In the genomic region with DNA sequence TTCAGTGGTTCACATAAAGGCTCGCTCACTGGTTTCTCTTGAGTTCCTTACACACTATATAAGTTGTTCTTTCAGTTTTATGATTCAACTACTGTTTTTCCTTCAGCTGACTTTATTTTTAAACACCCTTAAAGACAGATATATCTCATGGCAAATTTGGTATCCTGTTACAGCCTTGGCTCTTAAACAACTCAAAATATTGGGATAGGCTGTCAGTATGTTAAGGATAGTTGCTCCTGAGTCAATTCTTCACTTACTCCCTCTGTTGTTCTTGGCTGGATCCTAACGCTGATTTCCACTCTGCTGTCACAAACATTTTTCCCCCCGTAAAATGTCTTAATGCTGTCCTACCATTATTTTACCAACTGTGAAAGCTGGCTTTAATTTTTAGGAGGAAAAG, we compare ENCODE assay signal across 1 cellular context.
TF ChIP-seq lines count a peak whose summit lies in the region.

No MANE protein-coding gene starts in this region.

TF ChIP-seq in K562, 482 proteins besides CTCF, POLR2A, EP300 and RAD21:
- TF ChIP-seq, protein P1, sequence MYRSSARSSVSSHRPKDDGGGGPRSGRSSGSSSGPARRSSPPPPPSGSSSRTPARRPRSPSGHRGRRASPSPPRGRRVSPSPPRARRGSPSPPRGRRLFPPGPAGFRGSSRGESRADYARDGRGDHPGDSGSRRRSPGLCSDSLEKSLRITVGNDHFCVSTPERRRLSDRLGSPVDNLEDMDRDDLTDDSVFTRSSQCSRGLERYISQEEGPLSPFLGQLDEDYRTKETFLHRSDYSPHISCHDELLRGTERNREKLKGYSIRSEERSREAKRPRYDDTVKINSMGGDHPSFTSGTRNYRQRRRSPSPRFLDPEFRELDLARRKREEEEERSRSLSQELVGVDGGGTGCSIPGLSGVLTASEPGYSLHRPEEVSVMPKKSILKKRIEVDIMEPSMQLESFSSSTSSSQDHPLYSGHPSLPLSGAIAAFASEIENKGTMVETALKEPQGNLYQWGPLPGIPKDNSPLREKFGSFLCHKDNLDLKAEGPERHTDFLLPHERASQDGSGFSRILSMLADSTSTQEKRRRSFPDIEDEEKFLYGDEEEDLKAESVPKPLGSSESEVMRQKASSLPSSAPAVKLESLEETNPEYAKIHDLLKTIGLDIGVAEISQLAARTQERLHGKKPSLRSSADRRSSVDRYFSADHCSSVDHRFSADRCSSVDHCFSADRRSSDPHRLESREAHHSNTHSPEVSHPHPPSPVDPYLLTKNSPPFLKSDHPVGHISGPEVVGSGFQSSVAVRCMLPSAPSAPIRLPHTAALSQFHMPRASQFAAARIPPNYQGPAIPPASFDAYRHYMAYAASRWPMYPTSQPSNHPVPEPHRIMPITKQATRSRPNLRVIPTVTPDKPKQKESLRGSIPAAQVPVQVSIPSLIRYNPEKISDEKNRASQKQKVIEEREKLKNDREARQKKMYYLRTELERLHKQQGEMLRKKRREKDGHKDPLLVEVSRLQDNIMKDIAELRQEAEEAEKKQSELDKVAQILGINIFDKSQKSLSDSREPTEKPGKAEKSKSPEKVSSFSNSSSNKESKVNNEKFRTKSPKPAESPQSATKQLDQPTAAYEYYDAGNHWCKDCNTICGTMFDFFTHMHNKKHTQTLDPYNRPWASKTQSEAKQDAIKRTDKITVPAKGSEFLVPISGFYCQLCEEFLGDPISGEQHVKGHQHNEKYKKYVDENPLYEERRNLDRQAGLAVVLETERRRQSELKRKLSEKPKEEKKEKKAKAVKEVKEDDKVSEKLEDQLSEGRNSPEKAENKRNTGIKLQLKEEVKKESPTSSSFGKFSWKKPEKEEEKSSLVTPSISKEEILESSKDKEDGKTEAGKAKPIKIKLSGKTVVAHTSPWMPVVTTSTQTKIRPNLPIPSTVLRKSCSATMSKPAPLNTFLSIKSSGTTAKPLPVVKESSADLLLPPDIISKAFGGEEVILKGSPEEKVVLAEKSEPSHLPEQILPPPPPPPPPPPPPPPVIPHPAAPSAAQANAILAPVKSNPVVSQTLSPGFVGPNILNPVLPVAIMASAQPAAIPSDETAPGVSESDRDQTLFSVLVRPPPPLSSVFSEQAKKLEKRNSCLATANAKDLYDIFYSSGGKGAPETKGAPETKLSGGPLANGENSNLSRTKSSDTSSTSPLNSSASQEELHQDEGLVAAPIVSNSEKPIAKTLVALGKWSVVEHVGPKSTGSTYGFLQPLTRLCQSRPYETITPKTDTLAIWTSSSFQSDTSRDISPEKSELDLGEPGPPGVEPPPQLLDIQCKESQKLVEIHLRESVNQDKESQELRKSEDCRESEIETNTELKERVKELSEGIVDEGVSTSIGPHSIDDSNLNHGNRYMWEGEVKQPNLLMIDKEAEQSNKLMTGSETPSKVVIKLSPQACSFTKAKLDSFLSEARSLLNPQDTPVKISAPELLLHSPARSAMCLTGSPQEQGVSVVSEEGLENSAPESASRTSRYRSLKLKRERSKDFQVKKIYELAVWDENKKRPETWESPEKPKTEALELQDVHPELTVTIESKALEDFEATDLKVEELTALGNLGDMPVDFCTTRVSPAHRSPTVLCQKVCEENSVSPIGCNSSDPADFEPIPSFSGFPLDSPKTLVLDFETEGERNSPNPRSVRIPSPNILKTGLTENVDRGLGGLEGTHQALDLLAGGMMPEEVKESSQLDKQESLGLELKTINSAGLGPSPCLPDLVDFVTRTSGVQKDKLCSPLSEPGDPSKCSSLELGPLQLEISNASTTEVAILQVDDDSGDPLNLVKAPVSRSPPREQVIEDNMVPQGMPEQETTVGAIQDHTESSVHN (IDR thresholded peaks at IDR 0.05; ENCODE audit: borderline replicate concordance in 1 of 2, low read depth in 1 of 2) = no peak
- TF ChIP-seq NR4A1 (CRISPR knock-in tag; IDR thresholded peaks at IDR 0.05) (no peak), NR4A1 (tag; IDR thresholded peaks at IDR 0.05) (no peak), CBX8 (IDR thresholded peaks at IDR 0.05; ENCODE audit: borderline replicate concordance, extremely low read depth, low read depth, low read length, poor library complexity, severe bottlenecking) (no peak), KLF1 (tag; IDR thresholded peaks at IDR 0.05) (no peak), RUNX1 (IDR thresholded peaks at IDR 0.05; ENCODE audit: low read depth) (no peak), ZNF589 (CRISPR knock-in tag; IDR thresholded peaks at IDR 0.05; ENCODE audit: low read depth) (no peak), COPS2 (conservative IDR thresholded peaks at IDR 0.05) (no peak), OTX1 (CRISPR knock-in tag; IDR thresholded peaks at IDR 0.05) (no peak), FOXP1 (CRISPR knock-in tag; IDR thresholded peaks at IDR 0.05) (no peak)
